ENCODE assay signal across 21 cellular contexts in the genomic region with DNA sequence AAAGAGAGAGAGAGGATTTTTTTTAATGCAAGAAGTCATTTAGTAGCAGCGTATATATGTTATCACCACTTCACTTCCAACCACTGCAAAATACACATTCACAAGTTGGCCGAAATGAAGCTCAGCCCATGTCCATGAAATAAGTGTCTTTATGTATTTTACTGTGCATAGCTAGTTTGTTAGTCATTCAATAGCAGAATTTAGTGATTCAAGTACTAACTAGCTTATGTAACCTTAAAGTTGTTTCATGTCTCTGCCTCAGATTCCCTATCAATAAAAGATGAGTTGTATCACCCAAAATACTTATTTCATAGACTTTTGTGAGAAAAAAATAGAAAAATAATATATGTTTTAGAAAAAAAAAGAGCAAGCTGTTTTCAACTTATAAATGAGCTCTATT.
"Had no signal": no experiment of that assay in that cellular context is flagged by ENCODE, and none has a peak within 500 bp of the region (broad histone marks: within the 10 kb centered on the region; RNA-seq: fewer than 3 reads in every experiment).

No MANE protein-coding gene starts in this region.

- H3K27me3 ChIP-seq: adrenal gland, gastroesophageal sphincter, heart right ventricle, ovary, suprapubic skin, transverse colon, uterus had no signal

- H3K4me3 ChIP-seq: adrenal gland, gastroesophageal sphincter, heart right ventricle, ovary, psoas muscle, skin epidermis, suprapubic skin, transverse colon, uterus had no signal

- H3K27ac ChIP-seq: adrenal gland, gastroesophageal sphincter, heart right ventricle, ovary, psoas muscle, skin epidermis, suprapubic skin, transverse colon, uterus had no signal

- ATAC-seq: activated CD4-positive, alpha-beta T cell treated with anti-CD3 and anti-CD28 coated beads for 36 hours; activated naive CD4-positive, alpha-beta T cell treated with anti-CD3 and anti-CD28 coated beads, Interleukin-2, amount 50 U/mL, for 72 hours; effector memory CD8-positive, alpha-beta T cell; gastroesophageal sphincter; heart right ventricle; naive thymus-derived CD4-positive, alpha-beta T cell; psoas muscle; right cardiac atrium; stimulated activated naive CD8-positive, alpha-beta T cell treated with anti-CD3 and anti-CD28 coated beads, Interleukin-15, amount 100 ng/mL, for 72 hours; WTC11 had no signal

- DNase-seq: activated CD4-positive, alpha-beta T cell treated with anti-CD3 and anti-CD28 coated beads for 36 hours; activated CD4-positive, alpha-beta T cell treated with anti-CD3 and anti-CD28 coated beads, Interleukin-2, amount 50 U/mL, for 48 hours; activated gamma-delta T cell; adrenal gland; dermis blood vessel endothelial cell; effector memory CD8-positive, alpha-beta T cell; heart right ventricle; mesenchymal stem cell; naive thymus-derived CD4-positive, alpha-beta T cell; ovary; psoas muscle; right cardiac atrium; stimulated activated CD4-positive, alpha-beta T cell treated with anti-CD3 and anti-CD28 coated beads, Interleukin-4, amount 100 ng/mL, for 1 hour; stimulated activated naive CD8-positive, alpha-beta T cell treated with anti-CD3 and anti-CD28 coated beads, Interleukin-15, amount 100 ng/mL, for 72 hours; transverse colon; uterus had no signal

- H3K9me3 ChIP-seq: adrenal gland, gastroesophageal sphincter, heart right ventricle, ovary, psoas muscle, suprapubic skin, transverse colon, uterus had no signal
